Comparison of ENCODE assay signal across 19 cellular contexts in genomic region chr14:55306938-55307589, GRCh38. TPM values are rescaled to one million over a fixed set of nuclear protein-coding genes. Genes with fewer than 3 reads are reported as not detected.
DNase-seq lines count a peak whose midpoint lies in the region; ATAC-seq, FAIRE-seq and TF ChIP-seq lines count a peak whose summit lies in the region.
"Had no signal": no experiment of that assay in that cellular context is flagged by ENCODE, and none has a peak within 500 bp of the region (broad histone marks: within the 10 kb centered on the region; RNA-seq: fewer than 3 reads in every experiment).

No MANE protein-coding gene starts in this region.

- no peak for DNase-seq in Right ventricle myocardium superior
- DNase-seq in cardiac septum (ENCODE audit: low spot score): no peak
- DNase-seq in choroid plexus epithelial cell (ENCODE audit: low read depth): peak; percentile 8
- DNase-seq in vagina (ENCODE audit: extremely low spot score in 2 of 2): no peak
- no peak for DNase-seq in GM12891 (ENCODE audit: insufficient read length, low spot score)
- DNase-seq in middle frontal gyrus (ENCODE audit: extremely low spot score, low spot score): no peak
- DNase-seq: activated CD4-positive, alpha-beta T cell treated with anti-CD3 and anti-CD28 coated beads, Interleukin-2, amount 10 ng/mL, durations not matched to agents 24 days and 14 days; activated naive CD8-positive, alpha-beta T cell treated with anti-CD3 and anti-CD28 coated beads for 36 hours; activated T-cell treated with anti-CD3 and anti-CD28 coated beads, Interleukin-2, amount 50 U/mL, for 1 hour; CD4-positive, CD25-positive, alpha-beta regulatory T cell; hypothalamus; lower lobe of right lung; SHP77; stimulated activated naive CD4-positive, alpha-beta T cell treated with Interleukin-2 at 50 U/mL for 16 hours had no signal

- H3K36me3 ChIP-seq in iPS-20b (ENCODE audit: insufficient read depth, low read depth, low read length): peaks cover 7% of the 10 kb centered on the region; the same call in 1 of the 2 replicates
- H3K36me3 ChIP-seq in vagina: peaks cover 0 to under 1% of the 10 kb centered on the region in 2 donors
- H3K36me3 ChIP-seq: lower lobe of right lung had no signal

- TF ChIP-seq POLR2A in vagina (IDR thresholded peaks at IDR 0.05) (no peak), GM12891 (IDR thresholded peaks at IDR 0.05; ENCODE audit: low read depth, low read length) (no peak)

- H3K9me3 ChIP-seq in iPS-20b (ENCODE audit: insufficient read depth, low read depth, low read length) (peaks cover 18% of the 10 kb centered on the region), vagina (no peaks in the 10 kb centered on the region)

- peak overlapping the region; percentile 45 for H3K27ac ChIP-seq in iPS-20b (ENCODE audit: low read length)
- H3K27ac ChIP-seq in vagina: peak overlapping the region; percentile 48
- H3K27ac ChIP-seq: epithelial cell of prostate, lower lobe of right lung had no signal

- intact Hi-C loops in Right ventricle myocardium superior (cut with DNase I): no loop called here
- intact Hi-C loops in cardiac septum (cut with DNase I): no loop called here
- intact Hi-C loops in vagina (cut with DNase I): no loop called here

- no peak for FAIRE-seq in GM12891 (lab: Jason Lieb, UNC)
- FAIRE-seq: G401.6 had no signal

- TF ChIP-seq CTCF in choroid plexus epithelial cell (conservative IDR thresholded peaks at IDR 0.05; ENCODE audit: low read depth, low read length): no peak
- no peak for TF ChIP-seq CTCF in vagina (IDR thresholded peaks at IDR 0.05)

- ATAC-seq in Right ventricle myocardium superior (ENCODE audit: poor library complexity): peak; percentile 10
- ATAC-seq in GM21717 (IDR thresholded peaks at IDR 0.05; ENCODE audit: unreplicated experiment): no peak

- 0 out of 2 replicates have a peak overlapping the region, but pooled peaks have one; percentile 14 for H3K9ac ChIP-seq in iPS-20b (ENCODE audit: low read depth, low read length)

- peaks cover 18% of the 10 kb centered on the region for H3K4me1 ChIP-seq in iPS-20b (ENCODE audit: insufficient read depth, low read length)
- peaks cover 75% of the 10 kb centered on the region for H3K4me1 ChIP-seq in vagina

- H3K27me3 ChIP-seq in iPS-20b (ENCODE audit: insufficient read depth, low read length) (no peaks in the 10 kb centered on the region), vagina (no peaks in the 10 kb centered on the region)

- H3K4me3 ChIP-seq in choroid plexus epithelial cell (ENCODE audit: low read depth, low read length) (no peak overlapping the region), iPS-20b (ENCODE audit: low read length) (peak overlapping the region; percentile 2; the same call in 1 of the 2 replicates), vagina (no peak overlapping the region)
- H3K4me3 ChIP-seq: lower lobe of right lung, smooth muscle cell had no signal

TF ChIP-seq in GM12891, 5 proteins besides CTCF, POLR2A, EP300 and RAD21:
- TF ChIP-seq POU2F2 (IDR thresholded peaks at IDR 0.05; ENCODE audit: low read depth, low read length) (no peak), POLR2AphosphoS5 (IDR thresholded peaks at IDR 0.05; ENCODE audit: low read depth, low read length) (no peak), PAX5 (IDR thresholded peaks at IDR 0.05; ENCODE audit: insufficient read depth, low read length, severe bottlenecking) (no peak), TAF1 (IDR thresholded peaks at IDR 0.05; ENCODE audit: low read depth, low read length) (no peak), SPI1 (IDR thresholded peaks at IDR 0.05; ENCODE audit: low read depth, low read length) (no peak)

RNA-seq across cellular contexts. Expression of gene FBXO34, which starts 35.8 kb away (rescaled TPM):
- total RNA-seq in Right ventricle myocardium superior (24.6 TPM), cardiac septum (17.4 TPM), vagina (24.6 TPM)
- polyA plus RNA-seq in GM12891 (2012; ENCODE audit: low read depth, missing spikeins): 8.2 TPM
